Comparison of ENCODE assay signal across 8 cellular contexts in the genomic region with DNA sequence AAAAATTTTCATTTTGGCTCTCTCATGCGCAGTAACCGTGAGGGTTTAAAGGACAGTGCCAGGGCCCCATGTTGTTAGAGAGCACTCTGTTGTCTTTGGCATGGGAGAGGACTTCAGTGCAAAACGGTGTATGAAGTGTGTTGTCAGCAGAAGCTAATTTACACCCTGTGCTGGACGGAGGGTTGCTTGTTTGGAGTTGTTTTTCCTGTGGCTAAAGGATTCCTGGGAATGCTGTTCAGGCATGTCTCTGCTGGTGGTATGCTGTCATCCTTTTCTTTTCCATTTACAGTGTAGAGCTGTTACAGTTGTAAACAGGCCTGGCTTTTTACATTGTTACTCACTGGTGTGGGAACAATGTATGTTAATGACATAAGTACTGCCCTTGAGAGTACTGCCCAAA.
DNase-seq lines count a peak whose midpoint lies in the region; ATAC-seq and TF ChIP-seq lines count a peak whose summit lies in the region.
"Had no signal": no experiment of that assay in that cellular context is flagged by ENCODE, and none has a peak within 500 bp of the region (broad histone marks: within the 10 kb centered on the region; RNA-seq: fewer than 3 reads in every experiment).

No MANE protein-coding gene starts in this region.

- H3K27me3 Mint-ChIP-seq in dendritic cell treated with granulocyte-macrophage colony-stimulating factor and Interleukin-4, amounts not matched to agents 40 ng/mL and 50 ng/mL, for 4 days, result no peaks in the 10 kb centered on the region

- TF ChIP-seq CTCF in thyroid gland (IDR thresholded peaks at IDR 0.05), result no peak

- WGBS in HUES64, result 45% methylated on average over 4 of the region's 4 CpGs
- WGBS in thyroid gland, 2 donors, result 40 to 68% methylated on average over 4 of the region's 4 CpGs

- H3K9ac ChIP-seq in HUES64 (ENCODE audit: low read depth, low read length), result no peak overlapping the region

- DNase-seq in islet precursor cell, result peak; percentile 95
- peak in 1 of 2 donors; percentile 49 for DNase-seq in thyroid gland
- DNase-seq in HUDEP-2 (lab: John Stamatoyannopoulos, UW; ENCODE audit: unreplicated experiment in 76 of 76), result no peak
- no peak for DNase-seq in SJCRH30
- DNase-seq: T-helper 1 cell had no signal

- H3K27ac ChIP-seq in HUES64 (ENCODE audit: low read depth, low read length), result peak overlapping the region; percentile 87; the same call in 1 of the 2 replicates
- peak overlapping the region in 2 of 3 donors; percentile 27 to 49 for H3K27ac ChIP-seq in thyroid gland
- H3K27ac ChIP-seq in SJCRH30, result no peak overlapping the region

- intact Hi-C loops in dendritic cell treated with granulocyte-macrophage colony-stimulating factor and Interleukin-4, amounts not matched to agents 40 ng/mL and 50 ng/mL, for 4 days (cut with micrococcal nuclease), result no loop called here
- intact Hi-C loops in thyroid gland (cut with DNase I), result no loop called here

- no peak overlapping the region for H3K4me3 Mint-ChIP-seq in dendritic cell treated with granulocyte-macrophage colony-stimulating factor and Interleukin-4, amounts not matched to agents 40 ng/mL and 50 ng/mL, for 4 days

- no peak overlapping the region for H3K4me3 ChIP-seq in HUES64 (ENCODE audit: low read length)
- no peak overlapping the region for H3K4me3 ChIP-seq in thyroid gland (replicated peaks in 1 of 3)
- H3K4me3 ChIP-seq in SJCRH30, result no peak overlapping the region

- H3K9me3 ChIP-seq in HUES64 (ENCODE audit: insufficient read depth, low read depth, low read length) (no peaks in the 10 kb centered on the region), thyroid gland (no peaks in the 10 kb centered on the region), SJCRH30 (replicated peaks) (no peaks in the 10 kb centered on the region; the same call in 1 of the 2 replicates)

- no peaks in the 10 kb centered on the region for H3K36me3 Mint-ChIP-seq in dendritic cell treated with granulocyte-macrophage colony-stimulating factor and Interleukin-4, amounts not matched to agents 40 ng/mL and 50 ng/mL, for 4 days (ENCODE audit: low read depth)

- H3K4me1 Mint-ChIP-seq in dendritic cell treated with granulocyte-macrophage colony-stimulating factor and Interleukin-4, amounts not matched to agents 40 ng/mL and 50 ng/mL, for 4 days (ENCODE audit: low read depth), result peaks cover 40% of the 10 kb centered on the region

- H3K36me3 ChIP-seq in HUES64 (ENCODE audit: insufficient read depth, low read length) (no peaks in the 10 kb centered on the region), thyroid gland (no peaks in the 10 kb centered on the region), SJCRH30 (no peaks in the 10 kb centered on the region; the same call in 1 of the 2 replicates)

- peaks cover 20% of the 10 kb centered on the region; the same call in 1 of the 2 replicates for H3K4me1 ChIP-seq in HUES64 (ENCODE audit: insufficient read depth, low read length)
- peaks cover 8 to 18% of the 10 kb centered on the region in 2 donors for H3K4me1 ChIP-seq in thyroid gland
- no peaks in the 10 kb centered on the region for H3K4me1 ChIP-seq in SJCRH30

- ATAC-seq in activated CD4-positive, CD25-positive, alpha-beta regulatory T cell treated with anti-CD3 and anti-CD28 coated beads, Interleukin-2, amount 50 U/mL, for 24 hours, result no peak

- no peak for TF ChIP-seq POLR2A in thyroid gland (IDR thresholded peaks at IDR 0.05)

- H3K27ac Mint-ChIP-seq in dendritic cell treated with granulocyte-macrophage colony-stimulating factor and Interleukin-4, amounts not matched to agents 40 ng/mL and 50 ng/mL, for 4 days, result peak overlapping the region; percentile 60

- H3K27me3 ChIP-seq in HUES64 (ENCODE audit: insufficient read depth, low read length) (no peaks in the 10 kb centered on the region), thyroid gland (no peaks in the 10 kb centered on the region), SJCRH30 (no peaks in the 10 kb centered on the region)

- H3K9me3 Mint-ChIP-seq in dendritic cell treated with granulocyte-macrophage colony-stimulating factor and Interleukin-4, amounts not matched to agents 40 ng/mL and 50 ng/mL, for 4 days, result no peaks in the 10 kb centered on the region
